Comparison of ENCODE assay signal across 8 cellular contexts in the genomic region with DNA sequence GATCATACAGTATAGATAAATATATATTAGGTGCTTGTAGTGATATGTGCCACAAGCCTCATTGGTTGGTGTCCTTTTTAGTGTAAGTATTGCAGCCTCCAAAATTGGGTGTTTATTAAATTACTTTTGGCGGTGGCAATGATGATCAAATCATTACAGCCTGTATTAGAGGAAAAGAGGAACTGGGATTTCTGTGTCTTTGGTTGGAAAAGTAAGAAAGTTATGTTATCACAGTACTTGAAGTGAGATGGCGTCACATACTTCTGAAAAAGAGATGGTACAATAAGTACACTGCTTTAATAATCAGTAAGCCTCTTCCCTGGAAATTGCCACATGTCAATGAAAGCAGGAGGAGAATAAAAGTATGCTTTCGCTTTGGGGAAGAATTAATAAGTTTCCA. TPM values are rescaled to one million over a fixed set of nuclear protein-coding genes. Genes with fewer than 3 reads are reported as not detected.
DNase-seq lines count a peak whose midpoint lies in the region; ATAC-seq, FAIRE-seq and TF ChIP-seq lines count a peak whose summit lies in the region.

No MANE protein-coding gene starts in this region.

- no peaks in the 10 kb centered on the region for H3K36me3 ChIP-seq in CD4-positive, alpha-beta memory T cell (ENCODE audit: insufficient read depth, low read length)
- H3K36me3 ChIP-seq in astrocyte (ENCODE audit: insufficient read depth, low read length) = no peaks in the 10 kb centered on the region

- CTCF ChIA-PET in CD4-positive, alpha-beta memory T cell (lab: Charles Lee; ENCODE audit: partially characterized antibody) = interaction anchor here (0.9 to 2.3 kb wide), 12 partner anchors 8 to 81 kb away, joined by 3 to 30 read pairs (median 6); partner anchors contain the start of gene JAML

- no peaks in the 10 kb centered on the region for H3K9me3 ChIP-seq in CD4-positive, alpha-beta memory T cell (ENCODE audit: control insufficient read depth in 1 of 2, low read length in 2 of 2)
- H3K9me3 ChIP-seq in astrocyte (ENCODE audit: insufficient read depth, low read depth, low read length) = peaks cover 5% of the 10 kb centered on the region

- peak overlapping the region; percentile 99 to 100 (median 99) for H3K27ac Mint-ChIP-seq in CD4-positive, alpha-beta memory T cell
- H3K27ac Mint-ChIP-seq in astrocyte (ENCODE audit: unreplicated experiment) (peak overlapping the region; percentile 99), naive B cell (peak overlapping the region; percentile 98 to 100 (median 100))

- H3K4me1 Mint-ChIP-seq in CD4-positive, alpha-beta memory T cell = peaks cover 20 to 47% (median 33%) of the 10 kb centered on the region in 4 donors
- H3K4me1 Mint-ChIP-seq in astrocyte (ENCODE audit: low read depth, unreplicated experiment) (peaks cover 2% of the 10 kb centered on the region), naive B cell (peaks cover 10 to 15% (median 14%) of the 10 kb centered on the region in 3 donors)

- peak overlapping the region; percentile 99 for H2AFZ ChIP-seq in astrocyte (ENCODE audit: low read depth, low read length)

- peak overlapping the region; percentile 57 to 94 for H3K4me3 ChIP-seq in CD4-positive, alpha-beta memory T cell (ENCODE audit: low read length in 2 of 2)
- peak overlapping the region; percentile 96 for H3K4me3 ChIP-seq in astrocyte (ENCODE audit: insufficient read depth, low read depth, low read length)

- no peaks in the 10 kb centered on the region for H3K9me3 Mint-ChIP-seq in CD4-positive, alpha-beta memory T cell
- H3K9me3 Mint-ChIP-seq in astrocyte (ENCODE audit: unreplicated experiment) (no peaks in the 10 kb centered on the region), naive B cell (peaks cover 0 to 6% (median 0%) of the 10 kb centered on the region in 7 donors)

- H3K4me3 Mint-ChIP-seq in CD4-positive, alpha-beta memory T cell = peak overlapping the region; percentile 95 to 99 (median 98)
- H3K4me3 Mint-ChIP-seq in astrocyte (ENCODE audit: unreplicated experiment) (peak overlapping the region; percentile 97), naive B cell (peak overlapping the region; percentile 98 to 99 (median 98))

- POLR2A ChIA-PET in CD4-positive, alpha-beta memory T cell (lab: Charles Lee; ENCODE audit: partially characterized antibody) = interaction anchor here (0.6 to 3.1 kb wide), 26 partner anchors 11 to 145 kb away, joined by 3 to 71 read pairs (median 8); partner anchors contain the start of genes CD3D, CD3E, CD3G and JAML

- H3K36me3 Mint-ChIP-seq in CD4-positive, alpha-beta memory T cell = peaks cover 2 to 17% of the 10 kb centered on the region in 2 donors
- H3K36me3 Mint-ChIP-seq in astrocyte (ENCODE audit: low read depth, unreplicated experiment) (no peaks in the 10 kb centered on the region), naive B cell (peaks cover 2 to 9% of the 10 kb centered on the region in 2 donors)

- peaks cover 0 to 2% of the 10 kb centered on the region in 2 donors for H3K27me3 Mint-ChIP-seq in CD4-positive, alpha-beta memory T cell
- H3K27me3 Mint-ChIP-seq in astrocyte (ENCODE audit: low read depth, unreplicated experiment) (no peaks in the 10 kb centered on the region), naive B cell (peaks cover 17 to 32% (median 26%) of the 10 kb centered on the region in 3 donors)

- no peak for FAIRE-seq in astrocyte (lab: Jason Lieb, UNC)

- H3K4me2 ChIP-seq in astrocyte (ENCODE audit: low read length) = peak overlapping the region; percentile 96

- DNase-seq in CD4-positive, alpha-beta memory T cell = no peak
- DNase-seq in astrocyte (ENCODE audit: low read depth) (no peak), naive B cell (no peak), SW480 (ENCODE audit: low spot score) (no peak), hippocampal formation (lab: John Stamatoyannopoulos, UW) (no peak)
- DNase-seq in effector CD4-positive, alpha-beta T cell = no peak
- no peak for DNase-seq in NK-92 treated with Interleukin-12 subunit alpha and Interleukin-12 subunit beta, amount 100 ng/mL, for 24 hours (lab: John Stamatoyannopoulos, UW)

- peak overlapping the region; percentile 94 for H3K27ac ChIP-seq in CD4-positive, alpha-beta memory T cell (ENCODE audit: low read depth, low read length)
- H3K27ac ChIP-seq in astrocyte (ENCODE audit: low read depth, low read length) = no peak overlapping the region

- H3K27me3 ChIP-seq in CD4-positive, alpha-beta memory T cell (ENCODE audit: insufficient read depth, low read length) = no peaks in the 10 kb centered on the region
- peaks cover 10% of the 10 kb centered on the region for H3K27me3 ChIP-seq in astrocyte (ENCODE audit: insufficient read depth, low read length)

- intact Hi-C loops in CD4-positive, alpha-beta memory T cell (cut with micrococcal nuclease) = loop anchor here (1.0 kb wide), 2 partner anchors 11 to 28 kb away; no protein-coding TSS in a partner anchor

- TF ChIP-seq CTCF in astrocyte (IDR thresholded peaks at IDR 0.05; ENCODE audit: insufficient read depth, low read depth, low read length) = no peak

- peak; percentile 15 for ATAC-seq in HG02759 (IDR thresholded peaks at IDR 0.05; ENCODE audit: unreplicated experiment)
- ATAC-seq in naive B cell (ENCODE audit: low read depth in 2 of 2) = peak in 1 of 2 donors; percentile 8

- no peaks in the 10 kb centered on the region for H3K79me2 ChIP-seq in astrocyte (ENCODE audit: insufficient read depth, low read length)

- no peak overlapping the region for H3K9ac ChIP-seq in astrocyte (ENCODE audit: low read length)

- peaks cover 36% of the 10 kb centered on the region for H3K4me1 ChIP-seq in CD4-positive, alpha-beta memory T cell (ENCODE audit: insufficient read depth, low read length)
- peaks cover 6% of the 10 kb centered on the region for H3K4me1 ChIP-seq in astrocyte (ENCODE audit: insufficient read depth, low read length)

- no peaks in the 10 kb centered on the region for H4K20me1 ChIP-seq in astrocyte (ENCODE audit: insufficient read depth, low read length)

RNA-seq across cellular contexts. Expression of gene MPZL3, which starts 0.5 kb away (rescaled TPM):
- total RNA-seq in CD4-positive, alpha-beta memory T cell = 10 to 100 TPM; 29.9 to 32.0 TPM
- polyA plus RNA-seq in CD4-positive, alpha-beta memory T cell = 10 to 100 TPM; 12.3 to 12.6 TPM
- 8.2 and 8.5 TPM in 2 replicates for total RNA-seq in astrocyte
- 1 to 10 TPM in 5 of 6 donors, under 1 TPM in 1; 0.89 to 3.2 (median 1.5) TPM for polyA plus RNA-seq in naive B cell (ENCODE audit: low read depth in 6 of 6)

RNA-seq across cellular contexts. Expression of gene MPZL2, which starts 11.4 kb away (rescaled TPM):
- 1 to 10 TPM; 2.9 to 3.7 TPM for total RNA-seq in CD4-positive, alpha-beta memory T cell
- 1 to 10 TPM in 1 of 2 donors, under 1 TPM in 1; 0.64 to 4.2 TPM for polyA plus RNA-seq in CD4-positive, alpha-beta memory T cell
- total RNA-seq in astrocyte = 0.50 and 0.95 TPM in 2 replicates
- not detected for polyA plus RNA-seq in naive B cell (ENCODE audit: low read depth in 6 of 6)

RNA-seq across cellular contexts. Expression of gene JAML, which starts 27.9 kb away (rescaled TPM):
- total RNA-seq in CD4-positive, alpha-beta memory T cell = 100 to 1,000 TPM; 115 to 116 TPM
- polyA plus RNA-seq in CD4-positive, alpha-beta memory T cell = 100 to 1,000 TPM; 169 to 194 TPM
- not detected in 2 replicates for total RNA-seq in astrocyte
- polyA plus RNA-seq in naive B cell (ENCODE audit: low read depth in 6 of 6) = 1 to 10 TPM in 5 of 6 donors, under 1 TPM in 1; 0.64 to 8.1 (median 3.3) TPM

RNA-seq across cellular contexts. Expression of gene CD3E, which starts 51.8 kb away (rescaled TPM):
- total RNA-seq in CD4-positive, alpha-beta memory T cell = 100 to 1,000 TPM; 581 to 618 TPM
- polyA plus RNA-seq in CD4-positive, alpha-beta memory T cell = 100 to 1,000 TPM; 627 to 999 TPM
- total RNA-seq in astrocyte = not detected in 2 replicates
- 1 to 10 TPM in 4 of 6 donors, under 1 TPM in 2; 0.73 to 2.9 (median 1.7) TPM for polyA plus RNA-seq in naive B cell (ENCODE audit: low read depth in 6 of 6)

Comparison
In these comparisons a context has a peak if more than half of its experiments do, and no peak if none do; other contexts are left out.
1. RNA of gene JAML, which starts 27.9 kb away (total RNA-seq): 115 to 116 TPM in CD4-positive, alpha-beta memory T cell; not detected in astrocyte; every median in the first group is over 100 times any median in the second.
2. Peak in every context shown above with its lines, with median percentiles within 50 percentile points of each other: H3K27ac Mint-ChIP-seq and H3K4me3 Mint-ChIP-seq.